In the genomic region with DNA sequence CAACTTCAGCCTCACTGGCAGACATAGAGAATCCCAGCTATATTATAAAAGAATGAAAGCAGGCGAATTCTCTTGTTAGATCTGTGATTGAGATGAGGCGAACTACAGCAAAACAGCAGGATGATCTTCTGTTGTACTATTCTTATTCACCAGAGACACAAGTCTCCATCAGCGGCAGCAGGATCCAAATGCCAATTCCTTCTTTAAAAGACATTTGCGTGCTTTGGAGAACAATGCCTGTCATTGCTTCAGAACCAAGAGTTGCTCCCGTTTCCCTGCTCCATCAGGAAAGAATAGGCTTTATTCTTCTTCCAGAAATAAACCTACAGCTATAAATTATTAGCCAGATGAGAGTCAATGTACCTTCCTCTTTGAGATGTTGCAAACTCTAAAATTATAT, we compare ENCODE assay signal across 18 cellular contexts.
DNase-seq lines count a peak whose midpoint lies in the region; ATAC-seq and TF ChIP-seq lines count a peak whose summit lies in the region.
"Had no signal": no experiment of that assay in that cellular context is flagged by ENCODE, and none has a peak within 500 bp of the region (broad histone marks: within the 10 kb centered on the region; RNA-seq: fewer than 3 reads in every experiment).

No MANE protein-coding gene starts in this region.

- peaks cover 6% of the 10 kb centered on the region; the same call in 1 of the 2 replicates for H3K9me2 ChIP-seq in GM23338 (ENCODE audit: insufficient read depth)

- H3K27me3 Mint-ChIP-seq in GM23338 (ENCODE audit: insufficient read depth, low read depth, poor library complexity) (peaks cover 1% of the 10 kb centered on the region), brain (no peaks in the 10 kb centered on the region)
- H3K27me3 Mint-ChIP-seq: T-helper 17 cell had no signal

- H3K27ac Mint-ChIP-seq in GM23338 = no peak overlapping the region
- peak overlapping the region in 4 of 5 experiments; percentile 65 to 85 (median 81) for H3K27ac Mint-ChIP-seq in brain
- H3K27ac Mint-ChIP-seq: T-helper 17 cell had no signal

- no peak overlapping the region for H3K4me3 ChIP-seq in GM23338
- peak overlapping the region; percentile 10; the same call in 1 of the 2 replicates for H3K4me3 ChIP-seq in iPS-20b (ENCODE audit: low read length)
- H3K4me3 ChIP-seq: K562 had no signal

- DNase-seq in Ammon's horn (ENCODE audit: low spot score) = peak; percentile 11
- DNase-seq in GM23338 (ENCODE audit: low spot score) = peak; percentile 54
- DNase-seq in NCI-H1417 treated with DMSO at 0.1 percent for 48 hours (lab: John Stamatoyannopoulos, UW) = no peak
- no peak for DNase-seq in AML-193 (lab: John Stamatoyannopoulos, UW)
- DNase-seq in DMS153 treated with DMSO at 0.1 percent for 48 hours (lab: John Stamatoyannopoulos, UW; ENCODE audit: unreplicated experiment) = no peak
- DNase-seq: GDM1, NCI-H1105 treated with DMSO at 0.1 percent for 48 hours, NCI-H187 treated with DMSO at 0.1 percent for 48 hours, NCI-H748 treated with DMSO at 0.1 percent for 48 hours, PC-3, T-helper 17 cell had no signal

- H3K4me2 ChIP-seq in GM23338 = peak overlapping the region; percentile 48; the same call in 1 of the 2 replicates

- H4K20me1 ChIP-seq in GM23338 (replicated peaks; ENCODE audit: insufficient read depth) = no peaks in the 10 kb centered on the region

- H3K27ac ChIP-seq in GM23338 (ENCODE audit: low read depth) (no peak overlapping the region), iPS-20b (ENCODE audit: low read length) (no peak overlapping the region)
- H3K27ac ChIP-seq: C4-2B, RWPE1 had no signal

- H3F3A ChIP-seq in GM23338 (replicated peaks; ENCODE audit: low read depth) = no peaks in the 10 kb centered on the region

- H3K36me3 ChIP-seq in GM23338 (ENCODE audit: insufficient read depth) (no peaks in the 10 kb centered on the region; the same call in 1 of the 2 replicates), iPS-20b (ENCODE audit: insufficient read depth, low read depth, low read length) (no peaks in the 10 kb centered on the region)

- peaks cover 13% of the 10 kb centered on the region; the same call in 2 of the 3 replicates for H3K36me3 Mint-ChIP-seq in GM23338 (ENCODE audit: low read depth)
- peaks cover 5% of the 10 kb centered on the region for H3K36me3 Mint-ChIP-seq in brain

- peak; percentile 73 for ATAC-seq in GM23338
- no peak for ATAC-seq in HG02798 (IDR thresholded peaks at IDR 0.05; ENCODE audit: poor library complexity, unreplicated experiment)
- ATAC-seq: HCT116, K562, PC-3, T-helper 17 cell had no signal

- H3K9me3 Mint-ChIP-seq in GM23338 (peaks cover 19% of the 10 kb centered on the region; the same call in 2 of the 3 replicates), brain (peaks cover 21 to 30% (median 24%) of the 10 kb centered on the region in 5 experiments)

- no peak overlapping the region for H3K9ac ChIP-seq in iPS-20b (ENCODE audit: low read depth, low read length)

- H3K4me3 Mint-ChIP-seq in GM23338 = no peak overlapping the region
- H3K4me3 Mint-ChIP-seq in brain = peak overlapping the region in 3 of 5 experiments; percentile 19 to 63 (median 40)
- H3K4me3 Mint-ChIP-seq: T-helper 17 cell had no signal

- H3K9me3 ChIP-seq in iPS-20b (ENCODE audit: insufficient read depth, low read depth, low read length) = peaks cover 7% of the 10 kb centered on the region; the same call in 1 of the 2 replicates

- H3K79me2 ChIP-seq in GM23338 (replicated peaks; ENCODE audit: insufficient read depth) = no peaks in the 10 kb centered on the region

- H3K4me1 ChIP-seq in GM23338 (ENCODE audit: insufficient read depth) (peaks cover 20% of the 10 kb centered on the region; the same call in 1 of the 2 replicates), iPS-20b (ENCODE audit: insufficient read depth, low read length) (peaks cover 15% of the 10 kb centered on the region)

- H3K4me1 Mint-ChIP-seq in GM23338 = peaks cover 21% of the 10 kb centered on the region; the same call in 2 of the 3 replicates
- H3K4me1 Mint-ChIP-seq in brain = peaks cover 35% of the 10 kb centered on the region

- peak overlapping the region; percentile 33; the same call in 1 of the 2 replicates for H2AFZ ChIP-seq in GM23338

- no peak for TF ChIP-seq CTCF in GM23338 (conservative IDR thresholded peaks at IDR 0.05; ENCODE audit: low read depth in 2 of 2)
- TF ChIP-seq CTCF in brain (conservative IDR thresholded peaks at IDR 0.05) = no peak

- H3K27me3 ChIP-seq in GM23338 (ENCODE audit: insufficient read depth) (no peaks in the 10 kb centered on the region), iPS-20b (ENCODE audit: insufficient read depth, low read length) (no peaks in the 10 kb centered on the region)

TF ChIP-seq in GM23338, 12 proteins besides CTCF, POLR2A, EP300 and RAD21 (continues in another document):
- TF ChIP-seq REST (IDR thresholded peaks at IDR 0.05; ENCODE audit: unreplicated experiment) = no peak
- TF ChIP-seq EZH2 (IDR thresholded peaks at IDR 0.05; ENCODE audit: low read depth, unreplicated experiment) = no peak
- TF ChIP-seq ZNF331 (CRISPR knock-in tag; IDR thresholded peaks at IDR 0.05; ENCODE audit: low read depth) = no peak
- no peak for TF ChIP-seq ETS1 (IDR thresholded peaks at IDR 0.05)
- no peak for TF ChIP-seq POLR2AphosphoS5 (IDR thresholded peaks at IDR 0.05; ENCODE audit: low read depth)
- no peak for TF ChIP-seq CREB1 (CRISPR knock-in tag; IDR thresholded peaks at IDR 0.05; ENCODE audit: low read depth)
- TF ChIP-seq JUNB (IDR thresholded peaks at IDR 0.05; ENCODE audit: unreplicated experiment) = no peak
- TF ChIP-seq EZH2phosphoT487 (IDR thresholded peaks at IDR 0.05; ENCODE audit: unreplicated experiment) = no peak
- TF ChIP-seq STAT1 (IDR thresholded peaks at IDR 0.05; ENCODE audit: unreplicated experiment) = no peak
- TF ChIP-seq ZNF114 (CRISPR knock-in tag; IDR thresholded peaks at IDR 0.05) = no peak

Comparison
In these comparisons a context has a peak if more than half of its experiments do, and no peak if none do; other contexts are left out.
1. DNase-seq: peak in Ammon's horn (single experiment) and GM23338 (single experiment); none in NCI-H1417 treated with DMSO at 0.1 percent for 48 hours (single experiment), AML-193 (0 of 2) and DMS153 treated with DMSO at 0.1 percent for 48 hours (single experiment).